In genomic region chrX:57070185-57070984, GRCh38 we compare ENCODE assay signal across 21 cellular contexts.
"Had no signal": no experiment of that assay in that cellular context is flagged by ENCODE, and none has a peak within 500 bp of the region (broad histone marks: within the 10 kb centered on the region; RNA-seq: fewer than 3 reads in every experiment).

No MANE protein-coding gene starts in this region.

- H3K27me3 ChIP-seq: gastrocnemius medialis, neutrophil, upper lobe of left lung, vagina had no signal

- H3K4me1 ChIP-seq: gastrocnemius medialis, heart right ventricle, upper lobe of left lung, vagina had no signal

- DNase-seq: effector CD4-positive, alpha-beta T cell; gastrocnemius medialis; heart right ventricle; hypothalamus; immature natural killer cell; left colon; left ventricle myocardium superior; mesenchymal stem cell; midbrain; posterior cingulate gyrus; stimulated activated CD4-positive, alpha-beta T cell treated with anti-CD3 and anti-CD28 coated beads, Interleukin-2, amount 100 ng/mL, for 48 hours; stimulated activated naive CD4-positive, alpha-beta T cell treated with Interleukin-2 at 50 U/mL for 16 hours had no signal

- H3K4me1 Mint-ChIP-seq: immature natural killer cell, nephron had no signal

- H3K27ac Mint-ChIP-seq: nephron had no signal

- ATAC-seq: esophagus mucosa, gastrocnemius medialis, heart right ventricle, left colon, left ventricle myocardium superior, right cardiac atrium had no signal

- H3K27ac ChIP-seq: coronary artery, gastrocnemius medialis, heart right ventricle, neutrophil, upper lobe of left lung, vagina had no signal

- H3K4me2 ChIP-seq: smooth muscle cell had no signal

- H3K4me3 ChIP-seq: coronary artery, gastrocnemius medialis, heart right ventricle, lung, smooth muscle cell, upper lobe of left lung, vagina had no signal

- H3K4me3 Mint-ChIP-seq: immature natural killer cell, nephron had no signal

- H3K36me3 ChIP-seq: gastrocnemius medialis, heart right ventricle, neutrophil, upper lobe of left lung, vagina had no signal

- H3K9me3 ChIP-seq: gastrocnemius medialis, heart right ventricle, neutrophil, upper lobe of left lung, vagina had no signal
